In the genomic region with DNA sequence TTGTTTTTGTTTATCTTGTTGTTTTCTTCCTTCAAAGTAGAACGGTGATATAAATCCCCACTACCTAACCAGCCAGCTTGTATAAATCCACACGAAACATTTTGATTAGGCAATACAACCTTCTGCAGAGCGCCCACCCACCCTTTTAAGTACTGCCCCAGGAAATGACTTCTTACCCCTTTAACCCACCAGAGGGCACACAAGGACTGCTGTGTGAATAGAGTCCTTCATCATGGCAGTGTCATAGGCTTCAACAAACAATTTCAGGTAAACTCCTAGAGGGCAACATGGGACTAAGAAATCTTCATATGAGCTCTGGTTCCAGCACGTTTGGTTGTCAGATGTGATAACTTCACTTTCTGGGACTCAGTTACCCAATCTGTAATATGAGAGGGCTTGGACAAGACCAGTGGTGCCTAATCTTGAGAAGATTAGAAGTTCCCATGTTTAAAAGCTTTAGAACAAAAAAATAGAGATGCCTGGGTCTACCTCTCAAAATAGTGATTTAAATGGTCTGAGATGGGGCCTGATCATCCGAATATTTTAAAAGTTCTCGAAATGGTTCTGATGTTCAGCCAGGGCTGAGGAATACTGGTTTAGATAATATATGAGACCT, we compare ENCODE assay signal across 1 cellular context.
TF ChIP-seq lines count a peak whose summit lies in the region.

No MANE protein-coding gene starts in this region.

TF ChIP-seq in H1, 55 proteins besides CTCF, POLR2A, EP300 and RAD21:
- TF ChIP-seq SP1 (IDR thresholded peaks at IDR 0.05; ENCODE audit: low read depth, low read length): no peak
- TF ChIP-seq, protein P1, sequence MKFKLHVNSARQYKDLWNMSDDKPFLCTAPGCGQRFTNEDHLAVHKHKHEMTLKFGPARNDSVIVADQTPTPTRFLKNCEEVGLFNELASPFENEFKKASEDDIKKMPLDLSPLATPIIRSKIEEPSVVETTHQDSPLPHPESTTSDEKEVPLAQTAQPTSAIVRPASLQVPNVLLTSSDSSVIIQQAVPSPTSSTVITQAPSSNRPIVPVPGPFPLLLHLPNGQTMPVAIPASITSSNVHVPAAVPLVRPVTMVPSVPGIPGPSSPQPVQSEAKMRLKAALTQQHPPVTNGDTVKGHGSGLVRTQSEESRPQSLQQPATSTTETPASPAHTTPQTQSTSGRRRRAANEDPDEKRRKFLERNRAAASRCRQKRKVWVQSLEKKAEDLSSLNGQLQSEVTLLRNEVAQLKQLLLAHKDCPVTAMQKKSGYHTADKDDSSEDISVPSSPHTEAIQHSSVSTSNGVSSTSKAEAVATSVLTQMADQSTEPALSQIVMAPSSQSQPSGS (IDR thresholded peaks at IDR 0.05; ENCODE audit: low read length): 0 out of 2 replicates have a peak, but pooled peaks have one; percentile 37
- TF ChIP-seq JUND (IDR thresholded peaks at IDR 0.05; ENCODE audit: low read length): no peak
- no peak for TF ChIP-seq RBBP5 (IDR thresholded peaks at IDR 0.05; ENCODE audit: borderline replicate concordance, low read depth, low read length)
- no peak for TF ChIP-seq HDAC2 (IDR thresholded peaks at IDR 0.05; ENCODE audit: borderline replicate concordance in 1 of 2, low read depth in 2 of 2, low read length in 2 of 2)
- TF ChIP-seq CBX5 (IDR thresholded peaks at IDR 0.05; ENCODE audit: low read depth, low read length): no peak
- TF ChIP-seq POU5F1 (IDR thresholded peaks at IDR 0.05; ENCODE audit: low read depth, low read length): no peak
- no peak for TF ChIP-seq CBX8 (IDR thresholded peaks at IDR 0.05; ENCODE audit: borderline replicate concordance, low read depth, low read length)
- TF ChIP-seq, protein P2, sequence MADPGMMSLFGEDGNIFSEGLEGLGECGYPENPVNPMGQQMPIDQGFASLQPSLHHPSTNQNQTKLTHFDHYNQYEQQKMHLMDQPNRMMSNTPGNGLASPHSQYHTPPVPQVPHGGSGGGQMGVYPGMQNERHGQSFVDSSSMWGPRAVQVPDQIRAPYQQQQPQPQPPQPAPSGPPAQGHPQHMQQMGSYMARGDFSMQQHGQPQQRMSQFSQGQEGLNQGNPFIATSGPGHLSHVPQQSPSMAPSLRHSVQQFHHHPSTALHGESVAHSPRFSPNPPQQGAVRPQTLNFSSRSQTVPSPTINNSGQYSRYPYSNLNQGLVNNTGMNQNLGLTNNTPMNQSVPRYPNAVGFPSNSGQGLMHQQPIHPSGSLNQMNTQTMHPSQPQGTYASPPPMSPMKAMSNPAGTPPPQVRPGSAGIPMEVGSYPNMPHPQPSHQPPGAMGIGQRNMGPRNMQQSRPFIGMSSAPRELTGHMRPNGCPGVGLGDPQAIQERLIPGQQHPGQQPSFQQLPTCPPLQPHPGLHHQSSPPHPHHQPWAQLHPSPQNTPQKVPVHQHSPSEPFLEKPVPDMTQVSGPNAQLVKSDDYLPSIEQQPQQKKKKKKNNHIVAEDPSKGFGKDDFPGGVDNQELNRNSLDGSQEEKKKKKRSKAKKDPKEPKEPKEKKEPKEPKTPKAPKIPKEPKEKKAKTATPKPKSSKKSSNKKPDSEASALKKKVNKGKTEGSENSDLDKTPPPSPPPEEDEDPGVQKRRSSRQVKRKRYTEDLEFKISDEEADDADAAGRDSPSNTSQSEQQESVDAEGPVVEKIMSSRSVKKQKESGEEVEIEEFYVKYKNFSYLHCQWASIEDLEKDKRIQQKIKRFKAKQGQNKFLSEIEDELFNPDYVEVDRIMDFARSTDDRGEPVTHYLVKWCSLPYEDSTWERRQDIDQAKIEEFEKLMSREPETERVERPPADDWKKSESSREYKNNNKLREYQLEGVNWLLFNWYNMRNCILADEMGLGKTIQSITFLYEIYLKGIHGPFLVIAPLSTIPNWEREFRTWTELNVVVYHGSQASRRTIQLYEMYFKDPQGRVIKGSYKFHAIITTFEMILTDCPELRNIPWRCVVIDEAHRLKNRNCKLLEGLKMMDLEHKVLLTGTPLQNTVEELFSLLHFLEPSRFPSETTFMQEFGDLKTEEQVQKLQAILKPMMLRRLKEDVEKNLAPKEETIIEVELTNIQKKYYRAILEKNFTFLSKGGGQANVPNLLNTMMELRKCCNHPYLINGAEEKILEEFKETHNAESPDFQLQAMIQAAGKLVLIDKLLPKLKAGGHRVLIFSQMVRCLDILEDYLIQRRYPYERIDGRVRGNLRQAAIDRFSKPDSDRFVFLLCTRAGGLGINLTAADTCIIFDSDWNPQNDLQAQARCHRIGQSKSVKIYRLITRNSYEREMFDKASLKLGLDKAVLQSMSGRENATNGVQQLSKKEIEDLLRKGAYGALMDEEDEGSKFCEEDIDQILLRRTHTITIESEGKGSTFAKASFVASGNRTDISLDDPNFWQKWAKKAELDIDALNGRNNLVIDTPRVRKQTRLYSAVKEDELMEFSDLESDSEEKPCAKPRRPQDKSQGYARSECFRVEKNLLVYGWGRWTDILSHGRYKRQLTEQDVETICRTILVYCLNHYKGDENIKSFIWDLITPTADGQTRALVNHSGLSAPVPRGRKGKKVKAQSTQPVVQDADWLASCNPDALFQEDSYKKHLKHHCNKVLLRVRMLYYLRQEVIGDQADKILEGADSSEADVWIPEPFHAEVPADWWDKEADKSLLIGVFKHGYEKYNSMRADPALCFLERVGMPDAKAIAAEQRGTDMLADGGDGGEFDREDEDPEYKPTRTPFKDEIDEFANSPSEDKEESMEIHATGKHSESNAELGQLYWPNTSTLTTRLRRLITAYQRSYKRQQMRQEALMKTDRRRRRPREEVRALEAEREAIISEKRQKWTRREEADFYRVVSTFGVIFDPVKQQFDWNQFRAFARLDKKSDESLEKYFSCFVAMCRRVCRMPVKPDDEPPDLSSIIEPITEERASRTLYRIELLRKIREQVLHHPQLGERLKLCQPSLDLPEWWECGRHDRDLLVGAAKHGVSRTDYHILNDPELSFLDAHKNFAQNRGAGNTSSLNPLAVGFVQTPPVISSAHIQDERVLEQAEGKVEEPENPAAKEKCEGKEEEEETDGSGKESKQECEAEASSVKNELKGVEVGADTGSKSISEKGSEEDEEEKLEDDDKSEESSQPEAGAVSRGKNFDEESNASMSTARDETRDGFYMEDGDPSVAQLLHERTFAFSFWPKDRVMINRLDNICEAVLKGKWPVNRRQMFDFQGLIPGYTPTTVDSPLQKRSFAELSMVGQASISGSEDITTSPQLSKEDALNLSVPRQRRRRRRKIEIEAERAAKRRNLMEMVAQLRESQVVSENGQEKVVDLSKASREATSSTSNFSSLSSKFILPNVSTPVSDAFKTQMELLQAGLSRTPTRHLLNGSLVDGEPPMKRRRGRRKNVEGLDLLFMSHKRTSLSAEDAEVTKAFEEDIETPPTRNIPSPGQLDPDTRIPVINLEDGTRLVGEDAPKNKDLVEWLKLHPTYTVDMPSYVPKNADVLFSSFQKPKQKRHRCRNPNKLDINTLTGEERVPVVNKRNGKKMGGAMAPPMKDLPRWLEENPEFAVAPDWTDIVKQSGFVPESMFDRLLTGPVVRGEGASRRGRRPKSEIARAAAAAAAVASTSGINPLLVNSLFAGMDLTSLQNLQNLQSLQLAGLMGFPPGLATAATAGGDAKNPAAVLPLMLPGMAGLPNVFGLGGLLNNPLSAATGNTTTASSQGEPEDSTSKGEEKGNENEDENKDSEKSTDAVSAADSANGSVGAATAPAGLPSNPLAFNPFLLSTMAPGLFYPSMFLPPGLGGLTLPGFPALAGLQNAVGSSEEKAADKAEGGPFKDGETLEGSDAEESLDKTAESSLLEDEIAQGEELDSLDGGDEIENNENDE (IDR thresholded peaks at IDR 0.05; ENCODE audit: insufficient replicate concordance, low read length): no peak
- TF ChIP-seq CEBPB (IDR thresholded peaks at IDR 0.05; ENCODE audit: low read depth, low read length): peak; percentile 93
- no peak for TF ChIP-seq SUZ12 (IDR thresholded peaks at IDR 0.05; ENCODE audit: low read length)
- no peak for TF ChIP-seq TCF12 (IDR thresholded peaks at IDR 0.05; ENCODE audit: low read depth, low read length)
- TF ChIP-seq RFX5 (IDR thresholded peaks at IDR 0.05; ENCODE audit: borderline replicate concordance, low read depth, low read length): no peak
- no peak for TF ChIP-seq HDAC6 (IDR thresholded peaks at IDR 0.05; ENCODE audit: low read depth, low read length)
- TF ChIP-seq MAFK (IDR thresholded peaks at IDR 0.05; ENCODE audit: low read depth, low read length): no peak
- no peak for TF ChIP-seq CHD1 (IDR thresholded peaks at IDR 0.05; ENCODE audit: low read depth, low read length)
- no peak for TF ChIP-seq FOSL1 (IDR thresholded peaks at IDR 0.05; ENCODE audit: insufficient read depth, low read depth, low read length)
- TF ChIP-seq TEAD4 (IDR thresholded peaks at IDR 0.05; ENCODE audit: low read depth, low read length): no peak
- no peak for TF ChIP-seq BCL11A (IDR thresholded peaks at IDR 0.05; ENCODE audit: low read depth in 2 of 2, low read length in 2 of 2)
- peak; percentile 74 for TF ChIP-seq YY1 (IDR thresholded peaks at IDR 0.05; ENCODE audit: low read depth, low read length)
- TF ChIP-seq, protein P3, sequence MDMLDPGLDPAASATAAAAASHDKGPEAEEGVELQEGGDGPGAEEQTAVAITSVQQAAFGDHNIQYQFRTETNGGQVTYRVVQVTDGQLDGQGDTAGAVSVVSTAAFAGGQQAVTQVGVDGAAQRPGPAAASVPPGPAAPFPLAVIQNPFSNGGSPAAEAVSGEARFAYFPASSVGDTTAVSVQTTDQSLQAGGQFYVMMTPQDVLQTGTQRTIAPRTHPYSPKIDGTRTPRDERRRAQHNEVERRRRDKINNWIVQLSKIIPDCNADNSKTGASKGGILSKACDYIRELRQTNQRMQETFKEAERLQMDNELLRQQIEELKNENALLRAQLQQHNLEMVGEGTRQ (IDR thresholded peaks at IDR 0.05; ENCODE audit: low read length): no peak
- TF ChIP-seq CREB1 (IDR thresholded peaks at IDR 0.05): no peak
- no peak for TF ChIP-seq JUN (IDR thresholded peaks at IDR 0.05; ENCODE audit: low read depth, low read length)
